ENCODE assay signal across 8 cellular contexts in the genomic region with DNA sequence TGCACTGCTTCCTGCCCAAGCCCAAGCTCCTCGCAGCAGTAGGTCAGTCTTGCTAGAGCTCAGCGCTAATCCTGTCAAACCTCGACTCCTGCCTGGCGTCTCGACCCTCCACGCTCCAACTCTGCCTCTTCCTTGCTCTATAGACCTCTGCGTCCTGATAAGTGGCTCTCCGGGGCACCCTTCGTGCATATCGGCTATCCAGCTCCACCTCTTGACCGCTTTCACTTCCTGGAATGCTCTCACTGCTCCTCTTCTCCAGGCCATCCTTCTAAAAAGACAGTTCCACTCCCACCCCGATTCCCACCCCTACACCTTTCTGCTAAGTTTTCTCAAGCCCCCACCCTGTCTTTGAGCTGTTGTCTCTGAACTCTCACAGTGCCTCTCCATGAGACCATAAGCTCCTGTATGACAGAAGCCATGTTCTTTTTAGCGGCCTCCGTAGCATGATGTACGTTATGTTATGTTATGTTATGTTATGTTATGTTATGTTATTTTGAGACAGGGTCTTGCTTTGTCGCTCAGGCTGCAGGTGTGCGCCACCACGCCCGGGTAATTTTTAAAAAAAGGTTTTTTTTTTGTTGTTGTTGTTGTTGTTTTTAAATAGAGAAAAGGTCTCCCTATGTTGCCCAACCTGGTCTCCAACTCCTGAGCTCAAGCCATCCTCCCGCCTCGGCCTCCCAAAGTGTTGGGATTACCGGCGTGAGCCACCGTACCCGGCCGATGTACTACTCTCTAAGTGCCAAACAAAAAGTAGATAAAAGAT. TPM values are rescaled to one million over a fixed set of nuclear protein-coding genes. Genes with fewer than 3 reads are reported as not detected.
DNase-seq lines count a peak whose midpoint lies in the region; ATAC-seq and TF ChIP-seq lines count a peak whose summit lies in the region.

No MANE protein-coding gene starts in this region.

- peaks cover 0 to 33% (median 0%) of the 10 kb centered on the region in 3 donors for H3K36me3 Mint-ChIP-seq in naive thymus-derived CD8-positive, alpha-beta T cell

- peak overlapping the region; percentile 67 for H3K27ac ChIP-seq in SK-N-MC

- H3K4me3 Mint-ChIP-seq in naive thymus-derived CD8-positive, alpha-beta T cell = peak overlapping the region; percentile 94 to 99 (median 98)

- POLR2A ChIA-PET in naive thymus-derived CD8-positive, alpha-beta T cell (lab: Charles Lee) = interaction anchor here (0.6 to 5.0 kb wide), 25 partner anchors 8 to 1126 kb away, joined by 3 to 73 read pairs (median 5); partner anchors contain the start of genes ATF1, CERS5, CSRNP2 and DAZAP2

- DNase-seq in DMS79 treated with DMSO at 0.1 percent for 48 hours (lab: John Stamatoyannopoulos, UW) = peak; percentile 40
- no peak for DNase-seq in SK-N-MC (ENCODE audit: low read depth, low spot score)
- no peak for DNase-seq in epithelial cell of proximal tubule (ENCODE audit: low read depth)
- peak in 1 of 10 donors; percentile 6 for DNase-seq in naive thymus-derived CD8-positive, alpha-beta T cell
- DNase-seq in SK-N-DZ (ENCODE audit: low spot score) = no peak
- DNase-seq in activated gamma-delta T cell (lab: John Stamatoyannopoulos, UW) = no peak
- no peak for DNase-seq in sciatic nerve (ENCODE audit: low spot score)

- TF ChIP-seq CTCF in epithelial cell of proximal tubule (conservative IDR thresholded peaks at IDR 0.05; ENCODE audit: low read depth, low read length) = no peak

- peaks cover 12 to 60% (median 46%) of the 10 kb centered on the region in 4 donors for H3K4me1 Mint-ChIP-seq in naive thymus-derived CD8-positive, alpha-beta T cell

- no peaks in the 10 kb centered on the region for H3K9me3 Mint-ChIP-seq in naive thymus-derived CD8-positive, alpha-beta T cell

- H3K4me3 ChIP-seq in SK-N-MC = peak overlapping the region; percentile 100
- H3K4me3 ChIP-seq in epithelial cell of proximal tubule (ENCODE audit: low read depth, low read length) = peak overlapping the region; percentile 99

- intact Hi-C loops in sciatic nerve (cut with DNase I) = no loop called here

- H3K27ac Mint-ChIP-seq in naive thymus-derived CD8-positive, alpha-beta T cell = peak overlapping the region; percentile 94 to 99 (median 98)

- ATAC-seq in HG03196 (IDR thresholded peaks at IDR 0.05; ENCODE audit: unreplicated experiment) (peak; percentile 8), sciatic nerve (no peak)
- ATAC-seq in naive thymus-derived CD8-positive, alpha-beta T cell = no peak

- H3K27me3 Mint-ChIP-seq in naive thymus-derived CD8-positive, alpha-beta T cell = no peaks in the 10 kb centered on the region

- peak overlapping the region; percentile 88 for H3K9ac ChIP-seq in SK-N-MC (ENCODE audit: insufficient read length)

- H3K9me3 ChIP-seq in SK-N-MC (ENCODE audit: low read depth, low read length) = no peaks in the 10 kb centered on the region

- no peaks in the 10 kb centered on the region for H3K36me3 ChIP-seq in SK-N-MC (ENCODE audit: insufficient read depth, low read length)

RNA-seq across cellular contexts. Expression of gene COX14, which starts 0.6 kb away (rescaled TPM):
- total RNA-seq in epithelial cell of proximal tubule = 52.2 and 73.1 TPM in 2 replicates
- 10 to 100 TPM; 43.4 to 47.1 TPM for total RNA-seq in naive thymus-derived CD8-positive, alpha-beta T cell
- 100 to 1,000 TPM; 266 to 317 (median 298) TPM for polyA plus RNA-seq in naive thymus-derived CD8-positive, alpha-beta T cell
- 64.0 and 74.6 TPM in 2 replicates for polyA plus RNA-seq in SK-N-DZ (2014; cell fraction: cytosol; rRNA removed)
- 32.3 and 35.7 TPM in 2 replicates for polyA plus RNA-seq in SK-N-DZ (2014; cell fraction: nucleus; rRNA removed)
- 45.8 TPM for total RNA-seq in sciatic nerve

RNA-seq across cellular contexts. Expression of gene GPD1, which starts 8.8 kb away (rescaled TPM):
- total RNA-seq in epithelial cell of proximal tubule (0.07 TPM in 1 of 2 replicates, not detected in the other), sciatic nerve (32.2 TPM)
- total RNA-seq in naive thymus-derived CD8-positive, alpha-beta T cell = 1 to 10 TPM; 1.1 to 1.5 TPM
- not detected for polyA plus RNA-seq in naive thymus-derived CD8-positive, alpha-beta T cell
- not detected in 2 replicates for polyA plus RNA-seq in SK-N-DZ (2014; cell fraction: cytosol; rRNA removed)
- polyA plus RNA-seq in SK-N-DZ (2014; cell fraction: nucleus; rRNA removed) = 0.77 and 1.7 TPM in 2 replicates

RNA-seq across cellular contexts. Expression of gene SMARCD1, which starts 27.5 kb away (rescaled TPM):
- total RNA-seq in epithelial cell of proximal tubule (77.3 and 111 TPM in 2 replicates), sciatic nerve (35.2 TPM)
- 10 to 100 TPM; 63.1 to 71.8 TPM for total RNA-seq in naive thymus-derived CD8-positive, alpha-beta T cell
- 10 to 100 TPM in 2 of 3 donors, 1 to 10 TPM in 1; 9.7 to 16.8 (median 16.0) TPM for polyA plus RNA-seq in naive thymus-derived CD8-positive, alpha-beta T cell
- 157 and 166 TPM in 2 replicates for polyA plus RNA-seq in SK-N-DZ (2014; cell fraction: cytosol; rRNA removed)
- polyA plus RNA-seq in SK-N-DZ (2014; cell fraction: nucleus; rRNA removed) = 97.6 and 155 TPM in 2 replicates

RNA-seq across cellular contexts. Expression of gene CERS5, which starts 54.5 kb away (rescaled TPM):
- 31.1 and 36.9 TPM in 2 replicates for total RNA-seq in epithelial cell of proximal tubule
- total RNA-seq in naive thymus-derived CD8-positive, alpha-beta T cell = 10 to 100 TPM; 51.0 to 55.7 TPM
- 10 to 100 TPM; 31.0 to 45.0 (median 33.6) TPM for polyA plus RNA-seq in naive thymus-derived CD8-positive, alpha-beta T cell
- polyA plus RNA-seq in SK-N-DZ (2014; cell fraction: cytosol; rRNA removed) = 26.2 and 36.2 TPM in 2 replicates
- polyA plus RNA-seq in SK-N-DZ (2014; cell fraction: nucleus; rRNA removed) = 34.9 and 42.6 TPM in 2 replicates
- 51.9 TPM for total RNA-seq in sciatic nerve

RNA-seq across cellular contexts. Expression of gene ASIC1, which starts 55.2 kb away (rescaled TPM):
- total RNA-seq in epithelial cell of proximal tubule = 1.4 and 4.0 TPM in 2 replicates
- 10 to 100 TPM; 11.7 to 12.2 TPM for total RNA-seq in naive thymus-derived CD8-positive, alpha-beta T cell
- 1 to 10 TPM in 2 of 3 donors, under 1 TPM in 1; 0.97 to 1.3 (median 1.0) TPM for polyA plus RNA-seq in naive thymus-derived CD8-positive, alpha-beta T cell
- 4.0 and 4.9 TPM in 2 replicates for polyA plus RNA-seq in SK-N-DZ (2014; cell fraction: cytosol; rRNA removed)
- 15.4 and 17.5 TPM in 2 replicates for polyA plus RNA-seq in SK-N-DZ (2014; cell fraction: nucleus; rRNA removed)
- 5.5 TPM for total RNA-seq in sciatic nerve

Comparison
In these comparisons a context has a peak if more than half of its experiments do, and no peak if none do; other contexts are left out.
1. RNA of gene GPD1, which starts 8.8 kb away (total RNA-seq): 32.2 TPM in sciatic nerve (single experiment); 1.1 to 1.5 TPM in naive thymus-derived CD8-positive, alpha-beta T cell and 0.07 TPM in epithelial cell of proximal tubule; every median in the first group is over 10 times any median in the second.